Comparison of ENCODE assay signal across 24 cellular contexts in genomic region chr10:78476156-78476555, GRCh38.
DNase-seq lines count a peak whose midpoint lies in the region; ATAC-seq and TF ChIP-seq lines count a peak whose summit lies in the region.
"Had no signal": no experiment of that assay in that cellular context is flagged by ENCODE, and none has a peak within 500 bp of the region (broad histone marks: within the 10 kb centered on the region; RNA-seq: fewer than 3 reads in every experiment).

No MANE protein-coding gene starts in this region.

- H3K36me3 ChIP-seq in SJCRH30 (no peaks in the 10 kb centered on the region), MG63 (no peaks in the 10 kb centered on the region)

- no peaks in the 10 kb centered on the region for H3K36me3 Mint-ChIP-seq in brain
- no peaks in the 10 kb centered on the region for H3K36me3 Mint-ChIP-seq in activated T-helper 1 cell treated with anti-CD3 and anti-CD28 coated beads, Interleukin-12 subunit alpha, Interleukin-12 subunit beta, Interleukin-2, Interleukin-4 antibody, amounts not matched to agents 30 ng/mL and 10 ng/mL and 1 ng/mL, durations not matched to agents 14 hours and 24 hours and 36 hours (ENCODE audit: low read depth)

- H3K9me3 ChIP-seq in SJCRH30 (replicated peaks) (no peaks in the 10 kb centered on the region), MG63 (no peaks in the 10 kb centered on the region)
- H3K9me3 ChIP-seq: SK-N-SH had no signal

- H3K4me3 Mint-ChIP-seq in brain: no peak overlapping the region
- H3K4me3 Mint-ChIP-seq in activated T-helper 1 cell treated with anti-CD3 and anti-CD28 coated beads, Interleukin-12 subunit alpha, Interleukin-12 subunit beta, Interleukin-2, Interleukin-4 antibody, amounts not matched to agents 30 ng/mL and 10 ng/mL and 1 ng/mL, durations not matched to agents 14 hours and 24 hours and 36 hours: no peak overlapping the region
- H3K4me3 Mint-ChIP-seq: B cell had no signal

- no peaks in the 10 kb centered on the region for H3K27me3 ChIP-seq in SJCRH30
- H3K27me3 ChIP-seq in MG63: no peaks in the 10 kb centered on the region

- peaks cover 0 to 13% (median 2%) of the 10 kb centered on the region in 5 experiments for H3K9me3 Mint-ChIP-seq in brain
- no peaks in the 10 kb centered on the region for H3K9me3 Mint-ChIP-seq in activated T-helper 1 cell treated with anti-CD3 and anti-CD28 coated beads, Interleukin-12 subunit alpha, Interleukin-12 subunit beta, Interleukin-2, Interleukin-4 antibody, amounts not matched to agents 30 ng/mL and 10 ng/mL and 1 ng/mL, durations not matched to agents 14 hours and 24 hours and 36 hours

- DNase-seq in AG20443 (ENCODE audit: low spot score) (peak; percentile 8), middle frontal gyrus (ENCODE audit: extremely low spot score, low spot score) (peak; percentile 40), putamen (ENCODE audit: low spot score) (peak; percentile 47), SJCRH30 (no peak), MG63 (no peak)
- no peak for DNase-seq in activated T-helper 1 cell treated with anti-CD3 and anti-CD28 coated beads, Interleukin-12 subunit alpha, Interleukin-12 subunit beta, Interleukin-2, Interleukin-4 antibody, amounts not matched to agents 30 ng/mL and 10 ng/mL and 1 ng/mL, durations not matched to agents 14 hours and 24 hours and 36 hours (ENCODE audit: low spot score)
- DNase-seq: 8988T, DMS79 treated with DMSO at 0.1 percent for 48 hours, MM.1S, NCI-H1048, NCI-H1417 treated with DMSO at 0.1 percent for 48 hours, NCI-H187, NCI-H510A treated with DMSO at 0.1 percent for 48 hours, NCI-H748 treated with DMSO at 0.1 percent for 48 hours, SHP77 treated with DMSO at 0.1 percent for 48 hours, SK-N-SH had no signal

- H3K4me1 Mint-ChIP-seq in brain: peaks cover 59% of the 10 kb centered on the region
- no peaks in the 10 kb centered on the region for H3K4me1 Mint-ChIP-seq in activated T-helper 1 cell treated with anti-CD3 and anti-CD28 coated beads, Interleukin-12 subunit alpha, Interleukin-12 subunit beta, Interleukin-2, Interleukin-4 antibody, amounts not matched to agents 30 ng/mL and 10 ng/mL and 1 ng/mL, durations not matched to agents 14 hours and 24 hours and 36 hours (ENCODE audit: low read depth)
- H3K4me1 Mint-ChIP-seq: B cell had no signal

- H3K27ac ChIP-seq in SJCRH30: no peak overlapping the region
- H3K27ac ChIP-seq: HL-60, RWPE1 had no signal

- no peak for ATAC-seq in GM18502 (IDR thresholded peaks at IDR 0.05; ENCODE audit: poor library complexity, unreplicated experiment)
- ATAC-seq: HCT116, HepG2, K562 had no signal

- intact Hi-C loops in activated T-helper 1 cell treated with anti-CD3 and anti-CD28 coated beads, Interleukin-12 subunit alpha, Interleukin-12 subunit beta, Interleukin-2, Interleukin-4 antibody, amounts not matched to agents 30 ng/mL and 10 ng/mL and 1 ng/mL, durations not matched to agents 14 hours and 24 hours and 36 hours (cut with micrococcal nuclease): no loop called here

- H3K4me1 ChIP-seq in SJCRH30: no peaks in the 10 kb centered on the region

- H3K27me3 Mint-ChIP-seq in brain: peaks cover 6% of the 10 kb centered on the region
- H3K27me3 Mint-ChIP-seq in activated T-helper 1 cell treated with anti-CD3 and anti-CD28 coated beads, Interleukin-12 subunit alpha, Interleukin-12 subunit beta, Interleukin-2, Interleukin-4 antibody, amounts not matched to agents 30 ng/mL and 10 ng/mL and 1 ng/mL, durations not matched to agents 14 hours and 24 hours and 36 hours (ENCODE audit: insufficient read depth): no peaks in the 10 kb centered on the region

- TF ChIP-seq CTCF in brain (conservative IDR thresholded peaks at IDR 0.05): no peak

- H3K27ac Mint-ChIP-seq in brain: peak overlapping the region in 4 of 5 experiments; percentile 26 to 70 (median 48)
- H3K27ac Mint-ChIP-seq in activated T-helper 1 cell treated with anti-CD3 and anti-CD28 coated beads, Interleukin-12 subunit alpha, Interleukin-12 subunit beta, Interleukin-2, Interleukin-4 antibody, amounts not matched to agents 30 ng/mL and 10 ng/mL and 1 ng/mL, durations not matched to agents 14 hours and 24 hours and 36 hours: no peak overlapping the region
- H3K27ac Mint-ChIP-seq: B cell had no signal

- H3K4me3 ChIP-seq in SJCRH30: no peak overlapping the region
- no peak overlapping the region for H3K4me3 ChIP-seq in MG63
- H3K4me3 ChIP-seq: K562 had no signal

Comparison
In these comparisons a context has a peak if more than half of its experiments do, and no peak if none do; other contexts are left out.
1. DNase-seq: peak in AG20443 (single experiment), middle frontal gyrus (single experiment) and putamen (single experiment); none in SJCRH30 (0 of 2), activated T-helper 1 cell treated with anti-CD3 and anti-CD28 coated beads, Interleukin-12 subunit alpha, Interleukin-12 subunit beta, Interleukin-2, Interleukin-4 antibody, amounts not matched to agents 30 ng/mL and 10 ng/mL and 1 ng/mL, durations not matched to agents 14 hours and 24 hours and 36 hours (single experiment) and MG63 (single experiment).